In genomic region chr2:61535449-61535848, GRCh38 we compare ENCODE assay signal across 8 cellular contexts. TPM values are rescaled to one million over a fixed set of nuclear protein-coding genes. Genes with fewer than 3 reads are reported as not detected.
DNase-seq lines count a peak whose midpoint lies in the region; ATAC-seq, FAIRE-seq and TF ChIP-seq lines count a peak whose summit lies in the region.

No MANE protein-coding gene starts in this region.

- H3F3A ChIP-seq in neural progenitor cell (ENCODE audit: low read depth): peaks cover 50% of the 10 kb centered on the region

- ATAC-seq in CD4-positive, alpha-beta T cell (ENCODE audit: poor library complexity): no peak
- ATAC-seq in HG02870 (IDR thresholded peaks at IDR 0.05; ENCODE audit: unreplicated experiment): no peak
- no peak for ATAC-seq in GM21390 (IDR thresholded peaks at IDR 0.05; ENCODE audit: unreplicated experiment)

- H3K27me3 Mint-ChIP-seq in CD4-positive, alpha-beta T cell: no peaks in the 10 kb centered on the region
- H3K27me3 Mint-ChIP-seq in neural progenitor cell (ENCODE audit: insufficient read depth, low read depth): peaks cover 7% of the 10 kb centered on the region

- TF ChIP-seq POLR2A in NB4 (IDR thresholded peaks at IDR 0.05; ENCODE audit: extremely low read depth, insufficient read length) (no peak), H54 (IDR thresholded peaks at IDR 0.05; ENCODE audit: low read depth, low read length) (no peak)

- peak overlapping the region; percentile 98 for H3K27ac ChIP-seq in CD4-positive, alpha-beta T cell (ENCODE audit: low read depth, low read length)
- H3K27ac ChIP-seq in effector memory CD4-positive, alpha-beta T cell (ENCODE audit: insufficient read depth, low read length, poor library complexity, severe bottlenecking): peak overlapping the region; percentile 98
- no peak overlapping the region for H3K27ac ChIP-seq in neural progenitor cell

- peak overlapping the region; percentile 97 for H3K27ac Mint-ChIP-seq in CD4-positive, alpha-beta T cell
- H3K27ac Mint-ChIP-seq in neural progenitor cell: no peak overlapping the region

- no peak for DNase-seq in CD4-positive, alpha-beta T cell
- DNase-seq in NB4 (ENCODE audit: low read depth) (no peak), neural progenitor cell (ENCODE audit: low spot score) (no peak), NCI-H2227 (lab: John Stamatoyannopoulos, UW; ENCODE audit: unreplicated experiment) (no peak), H54 (ENCODE audit: insufficient read length, low spot score) (no peak)
- no peak for DNase-seq in effector memory CD4-positive, alpha-beta T cell

- H3K4me3 ChIP-seq in NB4 (ENCODE audit: low read depth, low read length): peak overlapping the region; percentile 91
- peak overlapping the region; percentile 85 for H3K4me3 ChIP-seq in effector memory CD4-positive, alpha-beta T cell (ENCODE audit: insufficient read depth, low read depth, low read length, poor library complexity, severe bottlenecking)
- H3K4me3 ChIP-seq in neural progenitor cell: peak overlapping the region; percentile 81

- peak overlapping the region; percentile 96 for H3K4me2 ChIP-seq in neural progenitor cell

- H3K79me2 ChIP-seq in neural progenitor cell (ENCODE audit: low read depth): peaks cover 90% of the 10 kb centered on the region

- no peaks in the 10 kb centered on the region for H3K27me3 ChIP-seq in CD4-positive, alpha-beta T cell (ENCODE audit: control insufficient read depth, insufficient read depth, low read length)
- no peaks in the 10 kb centered on the region for H3K27me3 ChIP-seq in effector memory CD4-positive, alpha-beta T cell (replicated peaks; ENCODE audit: control insufficient read depth, insufficient read depth, low read length, poor library complexity, severe bottlenecking)
- no peaks in the 10 kb centered on the region for H3K27me3 ChIP-seq in neural progenitor cell

- H3K4me1 ChIP-seq in effector memory CD4-positive, alpha-beta T cell (ENCODE audit: control insufficient read depth, insufficient read depth, low read length, poor library complexity, severe bottlenecking): peaks cover 21% of the 10 kb centered on the region
- peaks cover 34% of the 10 kb centered on the region for H3K4me1 ChIP-seq in neural progenitor cell

- peaks cover 8% of the 10 kb centered on the region for H3K36me3 ChIP-seq in effector memory CD4-positive, alpha-beta T cell (ENCODE audit: control insufficient read depth, insufficient read depth, low read length)
- H3K36me3 ChIP-seq in neural progenitor cell: peaks cover 18% of the 10 kb centered on the region

- peaks cover 33% of the 10 kb centered on the region for H3K36me3 Mint-ChIP-seq in CD4-positive, alpha-beta T cell (ENCODE audit: low read depth)
- peaks cover 15% of the 10 kb centered on the region for H3K36me3 Mint-ChIP-seq in neural progenitor cell

- H3K9me3 ChIP-seq in CD4-positive, alpha-beta T cell (ENCODE audit: control insufficient read depth, low read length): no peaks in the 10 kb centered on the region
- H3K9me3 ChIP-seq in effector memory CD4-positive, alpha-beta T cell (ENCODE audit: control insufficient read depth, low read length): no peaks in the 10 kb centered on the region
- no peaks in the 10 kb centered on the region for H3K9me3 ChIP-seq in neural progenitor cell (ENCODE audit: low read depth)

- FAIRE-seq in H54 (lab: Jason Lieb, UNC): no peak

- TF ChIP-seq CTCF in CD4-positive, alpha-beta T cell (IDR thresholded peaks at IDR 0.05): no peak
- TF ChIP-seq CTCF in NB4 (IDR thresholded peaks at IDR 0.05; ENCODE audit: low read depth, low read length) (no peak), neural progenitor cell (IDR thresholded peaks at IDR 0.05) (no peak)

- intact Hi-C loops in CD4-positive, alpha-beta T cell (cut with DNase I, micrococcal nuclease): loop anchor here (2.0 to 10.0 kb wide), 8 partner anchors 59 to 468 kb away; partner anchors contain the start of genes FAM161A (in 1 of the 2) and SANBR (in 1 of the 2)

- H4K20me1 ChIP-seq in neural progenitor cell (ENCODE audit: low read depth): peaks cover 65% of the 10 kb centered on the region

- H3K9me3 Mint-ChIP-seq in CD4-positive, alpha-beta T cell: no peaks in the 10 kb centered on the region
- peaks cover 3% of the 10 kb centered on the region for H3K9me3 Mint-ChIP-seq in neural progenitor cell

- POLR2A ChIA-PET in CD4-positive, alpha-beta T cell (lab: Charles Lee): interaction anchor here (0.7 to 1.2 kb wide), 3 partner anchors 17 to 79 kb away, joined by 3 to 4 read pairs (median 3); no protein-coding TSS in a partner anchor

- H2AFZ ChIP-seq in neural progenitor cell (replicated peaks): no peak overlapping the region

- peak overlapping the region; percentile 95 for H3K4me3 Mint-ChIP-seq in CD4-positive, alpha-beta T cell
- H3K4me3 Mint-ChIP-seq in neural progenitor cell: peak overlapping the region; percentile 99

- H3K9ac ChIP-seq in neural progenitor cell: peak overlapping the region; percentile 98

- peaks cover 47% of the 10 kb centered on the region for H3K4me1 Mint-ChIP-seq in CD4-positive, alpha-beta T cell (ENCODE audit: low read depth)
- peaks cover 37% of the 10 kb centered on the region for H3K4me1 Mint-ChIP-seq in neural progenitor cell

- CTCF ChIA-PET in CD4-positive, alpha-beta T cell (lab: Charles Lee): interaction anchor here (0.7 to 1.2 kb wide), 2 partner anchors 11 to 18 kb away, joined by 3 to 4 read pairs; no protein-coding TSS in a partner anchor

RNA-seq across cellular contexts. Expression of gene XPO1, which starts 2.7 kb away (rescaled TPM):
- total RNA-seq in CD4-positive, alpha-beta T cell: 100 to 1,000 TPM; 111 to 118 TPM
- total RNA-seq in neural progenitor cell (ENCODE audit: low replicate concordance): 408 and 681 TPM in 2 replicates
